In genomic region chr2:50575232-50575631, GRCh38 we compare ENCODE assay signal across 2 cellular contexts.
TF ChIP-seq lines count a peak whose summit lies in the region.

No MANE protein-coding gene starts in this region.

TF ChIP-seq in SK-N-SH treated with all-trans-retinoic acid at 6 μM for 48 hours, 23 proteins besides CTCF, POLR2A, EP300 and RAD21:
- TF ChIP-seq GLIS3 (CRISPR knock-in tag; IDR thresholded peaks at IDR 0.05) (no peak), ZNF8 (CRISPR knock-in tag; IDR thresholded peaks at IDR 0.05) (no peak), PPARA (CRISPR knock-in tag; IDR thresholded peaks at IDR 0.05; ENCODE audit: borderline replicate concordance) (no peak), OSR1 (CRISPR knock-in tag; IDR thresholded peaks at IDR 0.05) (no peak), CREB5 (CRISPR knock-in tag; IDR thresholded peaks at IDR 0.05; ENCODE audit: low read depth) (no peak), ZNF70 (CRISPR knock-in tag; IDR thresholded peaks at IDR 0.05) (no peak)

TF ChIP-seq in SK-N-SH, 30 proteins besides CTCF, POLR2A, EP300 and RAD21:
- TF ChIP-seq YY1 (IDR thresholded peaks at IDR 0.05; ENCODE audit: low read depth) = no peak
- no peak for TF ChIP-seq REST (IDR thresholded peaks at IDR 0.05; ENCODE audit: low read depth, low read length)
- no peak for TF ChIP-seq FOXM1 (IDR thresholded peaks at IDR 0.05; ENCODE audit: low read depth)
- TF ChIP-seq EZH2phosphoT487 (IDR thresholded peaks at IDR 0.05; ENCODE audit: borderline replicate concordance, low read depth) = no peak
- no peak for TF ChIP-seq GABPA (IDR thresholded peaks at IDR 0.05; ENCODE audit: low read depth)
- no peak for TF ChIP-seq SIN3A (IDR thresholded peaks at IDR 0.05; ENCODE audit: borderline replicate concordance, low read depth, low read length)
